In the genomic region with DNA sequence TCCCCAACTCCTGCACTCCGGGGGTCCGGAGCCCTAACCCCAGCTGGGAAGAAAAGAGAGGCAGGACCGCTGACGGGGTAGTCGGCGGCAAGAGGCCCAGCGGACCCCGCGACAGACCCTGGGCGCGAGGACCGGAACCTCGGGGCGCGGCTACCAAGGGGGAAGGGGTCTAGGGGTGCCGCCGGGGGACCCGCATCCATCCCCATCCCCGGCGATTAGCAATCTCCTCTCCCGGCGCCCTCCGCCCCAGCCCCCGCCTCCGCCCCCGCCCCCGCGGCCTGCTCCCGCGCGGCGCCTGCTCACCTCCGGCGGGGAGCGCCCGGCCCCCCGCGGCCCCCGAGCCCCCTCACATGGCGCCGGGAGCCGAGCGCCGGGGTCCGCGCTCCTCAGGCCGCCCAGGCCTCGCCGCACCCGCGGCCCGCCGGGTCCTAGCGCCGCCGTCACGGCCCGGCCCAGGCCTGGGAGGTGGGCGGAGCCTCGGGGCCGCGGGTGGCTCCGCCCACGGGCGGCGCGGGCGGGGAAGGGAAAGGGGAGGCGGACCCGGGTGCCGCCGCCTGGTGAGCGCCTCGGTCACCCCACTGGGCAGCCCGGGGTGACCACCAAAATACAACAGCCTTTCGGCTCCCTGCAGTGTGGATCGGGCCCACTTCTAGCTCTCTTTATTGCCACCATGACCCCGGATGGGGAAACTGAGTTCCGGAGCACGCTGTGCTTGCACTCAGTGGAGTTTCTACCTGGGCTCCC, we compare ENCODE assay signal across 1 cellular context.
TF ChIP-seq lines count a peak whose summit lies in the region.

A gene with protein sequence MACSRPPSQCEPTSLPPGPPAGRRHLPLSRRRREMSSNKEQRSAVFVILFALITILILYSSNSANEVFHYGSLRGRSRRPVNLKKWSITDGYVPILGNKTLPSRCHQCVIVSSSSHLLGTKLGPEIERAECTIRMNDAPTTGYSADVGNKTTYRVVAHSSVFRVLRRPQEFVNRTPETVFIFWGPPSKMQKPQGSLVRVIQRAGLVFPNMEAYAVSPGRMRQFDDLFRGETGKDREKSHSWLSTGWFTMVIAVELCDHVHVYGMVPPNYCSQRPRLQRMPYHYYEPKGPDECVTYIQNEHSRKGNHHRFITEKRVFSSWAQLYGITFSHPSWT (minus strand): TSS at position 404 of the 744 bp plus-strand sequence. CDS start 1,622 bp downstream, outside the sequence.

TF ChIP-seq in IMR-90, 13 proteins besides CTCF, POLR2A, EP300 and RAD21:
- TF ChIP-seq MXI1 (IDR thresholded peaks at IDR 0.05; ENCODE audit: borderline replicate concordance, low read depth, low read length) (peak; percentile 46; the same call in 1 of the 2 replicates), FOS (IDR thresholded peaks at IDR 0.05; ENCODE audit: low read depth, low read length) (no peak), RCOR1 (IDR thresholded peaks at IDR 0.05; ENCODE audit: insufficient replicate concordance, low read length) (no peak), SMC3 (IDR thresholded peaks at IDR 0.05; ENCODE audit: low read depth, low read length) (no peak), NFE2L2 (IDR thresholded peaks at IDR 0.05; ENCODE audit: low read depth, low read length) (no peak), MAZ (IDR thresholded peaks at IDR 0.05; ENCODE audit: borderline replicate concordance, low read depth, low read length) (peak; percentile 74; the same call in 1 of the 2 replicates), MAFK (IDR thresholded peaks at IDR 0.05; ENCODE audit: low read depth, low read length) (no peak)
- TF ChIP-seq, protein P1, sequence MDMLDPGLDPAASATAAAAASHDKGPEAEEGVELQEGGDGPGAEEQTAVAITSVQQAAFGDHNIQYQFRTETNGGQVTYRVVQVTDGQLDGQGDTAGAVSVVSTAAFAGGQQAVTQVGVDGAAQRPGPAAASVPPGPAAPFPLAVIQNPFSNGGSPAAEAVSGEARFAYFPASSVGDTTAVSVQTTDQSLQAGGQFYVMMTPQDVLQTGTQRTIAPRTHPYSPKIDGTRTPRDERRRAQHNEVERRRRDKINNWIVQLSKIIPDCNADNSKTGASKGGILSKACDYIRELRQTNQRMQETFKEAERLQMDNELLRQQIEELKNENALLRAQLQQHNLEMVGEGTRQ (IDR thresholded peaks at IDR 0.05; ENCODE audit: low read depth, low read length) = no peak
